12 cellular contexts compared by ENCODE assay signal in the genomic region with DNA sequence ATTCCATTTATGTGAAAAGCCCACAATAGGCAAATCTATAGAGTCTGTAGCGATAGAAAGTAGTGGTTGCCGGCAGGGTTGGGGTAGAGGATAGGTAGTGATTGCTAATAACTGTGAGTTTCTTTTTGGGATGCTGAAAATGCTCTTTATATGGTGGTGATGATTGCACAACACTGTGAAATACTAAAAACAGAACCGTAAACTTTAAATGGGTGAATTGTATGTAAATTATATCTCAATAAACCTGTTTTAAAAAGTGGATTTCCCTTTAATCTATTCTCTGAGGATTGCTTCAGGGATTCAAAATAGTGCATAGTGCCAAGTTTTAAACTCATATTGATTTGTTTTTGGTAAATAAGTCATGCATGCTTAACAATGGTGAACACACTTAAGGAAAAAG.
DNase-seq lines count a peak whose midpoint lies in the region; ATAC-seq, FAIRE-seq and TF ChIP-seq lines count a peak whose summit lies in the region.
"Had no signal": no experiment of that assay in that cellular context is flagged by ENCODE, and none has a peak within 500 bp of the region (broad histone marks: within the 10 kb centered on the region; RNA-seq: fewer than 3 reads in every experiment).

No MANE protein-coding gene starts in this region.

- ATAC-seq in gastroesophageal sphincter = no peak
- ATAC-seq in stimulated activated effector memory CD8-positive, alpha-beta T cell treated with anti-CD3 and anti-CD28 coated beads, Interleukin-12 subunit alpha, Interleukin-12 subunit beta, amount 100 ng/mL, for 72 hours = peak; percentile 48
- no peak for ATAC-seq in upper lobe of left lung (ENCODE audit: low FRiP score in 2 of 2)

- H3K27ac Mint-ChIP-seq in activated CD4-positive, alpha-beta memory T cell treated with anti-CD3 and anti-CD28 coated beads for 36 hours = peak overlapping the region; percentile 52
- H3K27ac Mint-ChIP-seq in activated CD4-positive, alpha-beta memory T cell treated with anti-CD3 and anti-CD28 coated beads, Interleukin-2, amount 10 ng/mL, durations not matched to agents 7 days and 5 days = no peak overlapping the region
- peak overlapping the region; percentile 40 for H3K27ac Mint-ChIP-seq in stimulated activated effector memory CD8-positive, alpha-beta T cell treated with anti-CD3 and anti-CD28 coated beads, Interleukin-12 subunit alpha, Interleukin-12 subunit beta, amount 100 ng/mL, for 72 hours
- H3K27ac Mint-ChIP-seq: T-helper 2 cell treated with Interferon-gamma antibody and Interleukin-4, amounts not matched to agents 5 μg/mL and 100 μg/mL, for 36 hours had no signal

- no peak for TF ChIP-seq CTCF in gastroesophageal sphincter (IDR thresholded peaks at IDR 0.05)
- no peak for TF ChIP-seq CTCF in upper lobe of left lung (IDR thresholded peaks at IDR 0.05)

- H3K27me3 Mint-ChIP-seq in activated CD4-positive, alpha-beta memory T cell treated with anti-CD3 and anti-CD28 coated beads for 36 hours = no peaks in the 10 kb centered on the region
- H3K27me3 Mint-ChIP-seq in activated CD4-positive, alpha-beta memory T cell treated with anti-CD3 and anti-CD28 coated beads, Interleukin-2, amount 10 ng/mL, durations not matched to agents 7 days and 5 days = no peaks in the 10 kb centered on the region

- H3K9me3 ChIP-seq in SJSA1 (replicated peaks) = no peaks in the 10 kb centered on the region
- no peaks in the 10 kb centered on the region for H3K9me3 ChIP-seq in gastroesophageal sphincter
- no peaks in the 10 kb centered on the region for H3K9me3 ChIP-seq in upper lobe of left lung

- TF ChIP-seq EP300 in gastroesophageal sphincter (IDR thresholded peaks at IDR 0.05) (no peak), upper lobe of left lung (IDR thresholded peaks at IDR 0.05) (no peak)

- no peak for FAIRE-seq in GM12891 (lab: Jason Lieb, UNC)

- intact Hi-C loops in activated CD4-positive, alpha-beta memory T cell treated with anti-CD3 and anti-CD28 coated beads for 36 hours (cut with micrococcal nuclease) = loop anchor here (1.0 to 2.0 kb wide), 2 partner anchors 10 to 371 kb away; no protein-coding TSS in a partner anchor

- H3K36me3 ChIP-seq in SJSA1 (peaks cover 41% of the 10 kb centered on the region), gastroesophageal sphincter (peaks cover 0 to 10% of the 10 kb centered on the region in 2 donors), upper lobe of left lung (no peaks in the 10 kb centered on the region)

- peaks cover 14% of the 10 kb centered on the region for H3K36me3 Mint-ChIP-seq in activated CD4-positive, alpha-beta memory T cell treated with anti-CD3 and anti-CD28 coated beads for 36 hours
- peaks cover 20% of the 10 kb centered on the region for H3K36me3 Mint-ChIP-seq in activated CD4-positive, alpha-beta memory T cell treated with anti-CD3 and anti-CD28 coated beads, Interleukin-2, amount 10 ng/mL, durations not matched to agents 7 days and 5 days (ENCODE audit: low read depth)
- peaks cover 8% of the 10 kb centered on the region for H3K36me3 Mint-ChIP-seq in stimulated activated effector memory CD8-positive, alpha-beta T cell treated with anti-CD3 and anti-CD28 coated beads, Interleukin-12 subunit alpha, Interleukin-12 subunit beta, amount 100 ng/mL, for 72 hours

- WGBS in gastroesophageal sphincter (ENCODE audit: low coverage in 1 of 2), 2 donors = 53 to 64% methylated on average over 3 of the region's 3 CpGs
- 62 to 83% methylated on average over 3 of the region's 3 CpGs for WGBS in upper lobe of left lung, 2 donors

- peaks cover 72% of the 10 kb centered on the region for H3K4me1 Mint-ChIP-seq in activated CD4-positive, alpha-beta memory T cell treated with anti-CD3 and anti-CD28 coated beads for 36 hours (ENCODE audit: low read depth)
- peaks cover 31% of the 10 kb centered on the region for H3K4me1 Mint-ChIP-seq in activated CD4-positive, alpha-beta memory T cell treated with anti-CD3 and anti-CD28 coated beads, Interleukin-2, amount 10 ng/mL, durations not matched to agents 7 days and 5 days
- peaks cover 72% of the 10 kb centered on the region for H3K4me1 Mint-ChIP-seq in stimulated activated effector memory CD8-positive, alpha-beta T cell treated with anti-CD3 and anti-CD28 coated beads, Interleukin-12 subunit alpha, Interleukin-12 subunit beta, amount 100 ng/mL, for 72 hours

- CTCF ChIA-PET in activated CD4-positive, alpha-beta memory T cell treated with anti-CD3 and anti-CD28 coated beads for 36 hours (lab: Charles Lee) = interaction anchor here (1.3 to 6.3 kb wide), 2 partner anchors 551 to 555 kb away, joined by 4 to 64 read pairs; no protein-coding TSS in a partner anchor
- CTCF ChIA-PET in activated CD4-positive, alpha-beta memory T cell treated with anti-CD3 and anti-CD28 coated beads, Interleukin-2, amount 10 ng/mL, durations not matched to agents 7 days and 5 days (lab: Charles Lee) = interaction anchor here (1.3 to 1.7 kb wide), 2 partner anchors 10 to 553 kb away, joined by 6 read pairs; no protein-coding TSS in a partner anchor

- H3K27ac ChIP-seq in SJSA1 (peak overlapping the region; percentile 75), gastroesophageal sphincter (peak overlapping the region; percentile 88 to 96 (median 90)), upper lobe of left lung (peak overlapping the region in 2 of 4 donors; percentile 58 to 71)

- no peaks in the 10 kb centered on the region for H3K9me3 Mint-ChIP-seq in activated CD4-positive, alpha-beta memory T cell treated with anti-CD3 and anti-CD28 coated beads for 36 hours
- no peaks in the 10 kb centered on the region for H3K9me3 Mint-ChIP-seq in activated CD4-positive, alpha-beta memory T cell treated with anti-CD3 and anti-CD28 coated beads, Interleukin-2, amount 10 ng/mL, durations not matched to agents 7 days and 5 days
- peaks cover 3% of the 10 kb centered on the region for H3K9me3 Mint-ChIP-seq in stimulated activated effector memory CD8-positive, alpha-beta T cell treated with anti-CD3 and anti-CD28 coated beads, Interleukin-12 subunit alpha, Interleukin-12 subunit beta, amount 100 ng/mL, for 72 hours
- H3K9me3 Mint-ChIP-seq: nephron; T-helper 2 cell treated with Interferon-gamma antibody and Interleukin-4, amounts not matched to agents 5 μg/mL and 100 μg/mL, for 36 hours had no signal

- H3K4me3 Mint-ChIP-seq in activated CD4-positive, alpha-beta memory T cell treated with anti-CD3 and anti-CD28 coated beads for 36 hours = no peak overlapping the region
- no peak overlapping the region for H3K4me3 Mint-ChIP-seq in activated CD4-positive, alpha-beta memory T cell treated with anti-CD3 and anti-CD28 coated beads, Interleukin-2, amount 10 ng/mL, durations not matched to agents 7 days and 5 days
- H3K4me3 Mint-ChIP-seq in stimulated activated effector memory CD8-positive, alpha-beta T cell treated with anti-CD3 and anti-CD28 coated beads, Interleukin-12 subunit alpha, Interleukin-12 subunit beta, amount 100 ng/mL, for 72 hours = peak overlapping the region; percentile 38
- H3K4me3 Mint-ChIP-seq: nephron; T-helper 2 cell treated with Interferon-gamma antibody and Interleukin-4, amounts not matched to agents 5 μg/mL and 100 μg/mL, for 36 hours had no signal

- H3K27me3 ChIP-seq in SJSA1 (replicated peaks) = no peaks in the 10 kb centered on the region
- no peaks in the 10 kb centered on the region for H3K27me3 ChIP-seq in gastroesophageal sphincter
- H3K27me3 ChIP-seq in upper lobe of left lung = no peaks in the 10 kb centered on the region

- H3K4me1 ChIP-seq in SJSA1 (replicated peaks) = peaks cover 73% of the 10 kb centered on the region
- H3K4me1 ChIP-seq in gastroesophageal sphincter = peaks cover 25 to 95% (median 37%) of the 10 kb centered on the region in 3 donors
- H3K4me1 ChIP-seq in upper lobe of left lung = peaks cover 45 to 58% (median 49%) of the 10 kb centered on the region in 4 donors

- TF ChIP-seq POLR2A in gastroesophageal sphincter (IDR thresholded peaks at IDR 0.05) (no peak), GM12891 (IDR thresholded peaks at IDR 0.05; ENCODE audit: low read depth, low read length) (no peak), upper lobe of left lung (IDR thresholded peaks at IDR 0.05) (no peak)

- peak; percentile 43 for DNase-seq in activated CD4-positive, alpha-beta memory T cell treated with anti-CD3 and anti-CD28 coated beads for 36 hours
- DNase-seq in activated CD4-positive, alpha-beta memory T cell treated with anti-CD3 and anti-CD28 coated beads, Interleukin-2, amount 10 ng/mL, durations not matched to agents 7 days and 5 days = no peak
- DNase-seq in SJSA1 (ENCODE audit: low read depth in 1 of 2, low spot score in 2 of 2) = no peak
- no peak for DNase-seq in stimulated activated effector memory CD8-positive, alpha-beta T cell treated with anti-CD3 and anti-CD28 coated beads, Interleukin-12 subunit alpha, Interleukin-12 subunit beta, amount 100 ng/mL, for 72 hours (ENCODE audit: low spot score in 2 of 2)
- DNase-seq in GM12891 (ENCODE audit: insufficient read length, low spot score) = no peak
- no peak for DNase-seq in SHP77 treated with DMSO at 0.1 percent for 48 hours (lab: John Stamatoyannopoulos, UW)
- DNase-seq in upper lobe of left lung = no peak
- DNase-seq: activated CD8-positive, alpha-beta memory T cell treated with anti-CD3 and anti-CD28 coated beads, Interleukin-2, amount 50 U/mL, for 48 hours; stimulated activated CD4-positive, alpha-beta T cell treated with anti-CD3 and anti-CD28 coated beads, Interleukin-4, amount 100 ng/mL, for 1 hour had no signal

- H3K4me3 ChIP-seq in SJSA1 = no peak overlapping the region
- H3K4me3 ChIP-seq in gastroesophageal sphincter = no peak overlapping the region
- no peak overlapping the region for H3K4me3 ChIP-seq in upper lobe of left lung

- POLR2A ChIA-PET in activated CD4-positive, alpha-beta memory T cell treated with anti-CD3 and anti-CD28 coated beads for 36 hours (lab: Charles Lee) = interaction anchor here (0.8 to 1.8 kb wide), 6 partner anchors 10 to 551 kb away, joined by 3 to 17 read pairs (median 4); no protein-coding TSS in a partner anchor
- POLR2A ChIA-PET in activated CD4-positive, alpha-beta memory T cell treated with anti-CD3 and anti-CD28 coated beads, Interleukin-2, amount 10 ng/mL, durations not matched to agents 7 days and 5 days (lab: Charles Lee) = no interaction called here

TF ChIP-seq in GM12891, 5 proteins besides CTCF, POLR2A, EP300 and RAD21:
- TF ChIP-seq SPI1 (IDR thresholded peaks at IDR 0.05; ENCODE audit: low read depth, low read length) = no peak
- TF ChIP-seq PAX5 (IDR thresholded peaks at IDR 0.05; ENCODE audit: insufficient read depth, low read length, severe bottlenecking) = no peak
- no peak for TF ChIP-seq POU2F2 (IDR thresholded peaks at IDR 0.05; ENCODE audit: low read depth, low read length)
- TF ChIP-seq TAF1 (IDR thresholded peaks at IDR 0.05; ENCODE audit: low read depth, low read length) = no peak
- TF ChIP-seq POLR2AphosphoS5 (IDR thresholded peaks at IDR 0.05; ENCODE audit: low read depth, low read length) = no peak
TF ChIP-seq in GM12891: peak in this region for 0.
